Comparison of ENCODE assay signal across 8 cellular contexts in genomic region chr20:17611290-17611539, GRCh38. TPM values are rescaled to one million over a fixed set of nuclear protein-coding genes. Genes with fewer than 3 reads are reported as not detected.
DNase-seq lines count a peak whose midpoint lies in the region; ATAC-seq and TF ChIP-seq lines count a peak whose summit lies in the region.

No MANE protein-coding gene starts in this region.

- TF ChIP-seq CTCF in RWPE1 (conservative IDR thresholded peaks at IDR 0.05; ENCODE audit: low read depth) (no peak), hepatocyte (IDR thresholded peaks at IDR 0.05; ENCODE audit: poor library complexity) (no peak)

- H3K4me2 ChIP-seq in hepatocyte = no peak overlapping the region

- H3K36me3 ChIP-seq in rectal smooth muscle tissue (ENCODE audit: control insufficient read depth, insufficient read depth, low read length) (peaks cover 14% of the 10 kb centered on the region), hepatocyte (replicated peaks; ENCODE audit: insufficient read depth, low read depth) (no peaks in the 10 kb centered on the region)

- peak; percentile 18 for DNase-seq in DMS53 treated with DMSO at 0.1 percent for 48 hours (lab: John Stamatoyannopoulos, UW; ENCODE audit: unreplicated experiment)
- no peak for DNase-seq in RWPE1 (ENCODE audit: low spot score)
- DNase-seq in NCI-H2227 treated with DMSO at 0.1 percent for 48 hours (lab: John Stamatoyannopoulos, UW) = no peak
- DNase-seq in hepatocyte (ENCODE audit: low spot score) = no peak
- DNase-seq in NCI-H1092 (lab: John Stamatoyannopoulos, UW) = no peak
- DNase-seq in NCI-H187 treated with DMSO at 0.1 percent for 48 hours (lab: John Stamatoyannopoulos, UW) = no peak

- peak overlapping the region; percentile 76 for H3K27ac ChIP-seq in RWPE1
- H3K27ac ChIP-seq in rectal smooth muscle tissue (ENCODE audit: low read depth, low read length) = peak overlapping the region; percentile 81
- no peak overlapping the region for H3K27ac ChIP-seq in hepatocyte

- CTCF ChIA-PET in RWPE1 (lab: Yijun Ruan, JAX) = interaction anchor here (0.7 to 0.9 kb wide), 3 partner anchors 9 to 82 kb away, joined by 3 read pairs; no protein-coding TSS in a partner anchor

- no peak overlapping the region for H2AFZ ChIP-seq in hepatocyte

- peaks cover 3% of the 10 kb centered on the region for H4K20me1 ChIP-seq in hepatocyte (ENCODE audit: insufficient read depth, poor library complexity, severe bottlenecking)

- H3K79me2 ChIP-seq in hepatocyte = peaks cover 14% of the 10 kb centered on the region

- H3K4me1 ChIP-seq in rectal smooth muscle tissue (ENCODE audit: control insufficient read depth, insufficient read depth, low read length) (peaks cover 39% of the 10 kb centered on the region), hepatocyte (ENCODE audit: insufficient read depth) (peaks cover 29% of the 10 kb centered on the region)

- ATAC-seq in esophagus mucosa = peak; percentile 64

- peak overlapping the region; percentile 19 for H3K9ac ChIP-seq in rectal smooth muscle tissue (ENCODE audit: low read length)

- no peaks in the 10 kb centered on the region for H3K9me3 ChIP-seq in hepatocyte (ENCODE audit: low read depth)

- 64% methylated on average over 6 of the region's 6 CpGs for WGBS in hepatocyte (ENCODE audit: low lambda C conversion rate, missing lambda C conversion rate)

- H3K4me3 ChIP-seq in rectal smooth muscle tissue (ENCODE audit: low read length) = no peak overlapping the region
- no peak overlapping the region for H3K4me3 ChIP-seq in hepatocyte

- H3K27me3 ChIP-seq in rectal smooth muscle tissue (ENCODE audit: control insufficient read depth, insufficient read depth, low read length) = no peaks in the 10 kb centered on the region
- no peaks in the 10 kb centered on the region for H3K27me3 ChIP-seq in hepatocyte

- H3K9me2 ChIP-seq in hepatocyte (replicated peaks; ENCODE audit: insufficient read depth) = no peaks in the 10 kb centered on the region

- POLR2A ChIA-PET in RWPE1 (lab: Yijun Ruan, JAX; ENCODE audit: low non-redundant PET) = no interaction called here

RNA-seq across cellular contexts. Expression of gene DSTN, which starts 41.3 kb away (rescaled TPM):
- total RNA-seq in esophagus mucosa (222 TPM), hepatocyte (315 and 342 TPM in 2 replicates)
- polyA plus RNA-seq in hepatocyte = 352 and 369 TPM in 2 replicates
